In genomic region chr18:4233468-4233867, GRCh38 we compare ENCODE assay signal across 24 cellular contexts.
"Had no signal": no experiment of that assay in that cellular context is flagged by ENCODE, and none has a peak within 500 bp of the region (broad histone marks: within the 10 kb centered on the region; RNA-seq: fewer than 3 reads in every experiment).

No MANE protein-coding gene starts in this region.

- H3K4me1 Mint-ChIP-seq: activated naive CD8-positive, alpha-beta T cell treated with anti-CD3 and anti-CD28 coated beads, Interleukin-2, amount 10 ng/mL, durations not matched to agents 7 days and 5 days had no signal

- H3K27ac ChIP-seq: adrenal gland, SK-N-MC, WERI-Rb-1 had no signal

- H3K36me3 ChIP-seq: adrenal gland, WERI-Rb-1 had no signal

- H3K4me3 Mint-ChIP-seq: activated CD8-positive, alpha-beta T cell treated with anti-CD3 and anti-CD28 coated beads for 36 hours; activated naive CD8-positive, alpha-beta T cell treated with anti-CD3 and anti-CD28 coated beads, Interleukin-2, amount 10 ng/mL, durations not matched to agents 7 days and 5 days; activated T-cell treated with anti-CD3 and anti-CD28 coated beads, Interleukin-2, amount 50 U/mL, for 72 hours had no signal

- H3K4me3 ChIP-seq: adrenal gland, SK-N-MC had no signal

- H3K27ac Mint-ChIP-seq: activated CD8-positive, alpha-beta T cell treated with anti-CD3 and anti-CD28 coated beads for 36 hours; activated naive CD8-positive, alpha-beta T cell treated with anti-CD3 and anti-CD28 coated beads, Interleukin-2, amount 10 ng/mL, durations not matched to agents 7 days and 5 days; activated T-cell treated with anti-CD3 and anti-CD28 coated beads, Interleukin-2, amount 50 U/mL, for 72 hours had no signal

- H3K36me3 Mint-ChIP-seq: activated naive CD8-positive, alpha-beta T cell treated with anti-CD3 and anti-CD28 coated beads, Interleukin-2, amount 10 ng/mL, durations not matched to agents 7 days and 5 days had no signal

- H3K9me3 Mint-ChIP-seq: activated naive CD8-positive, alpha-beta T cell treated with anti-CD3 and anti-CD28 coated beads, Interleukin-2, amount 10 ng/mL, durations not matched to agents 7 days and 5 days had no signal

- FAIRE-seq: colon had no signal

- H3K4me1 ChIP-seq: adrenal gland had no signal

- H3K9me3 ChIP-seq: adrenal gland had no signal

- H3K27me3 Mint-ChIP-seq: activated CD8-positive, alpha-beta T cell treated with anti-CD3 and anti-CD28 coated beads for 36 hours; activated naive CD8-positive, alpha-beta T cell treated with anti-CD3 and anti-CD28 coated beads, Interleukin-2, amount 10 ng/mL, durations not matched to agents 7 days and 5 days had no signal

- DNase-seq: activated CD4-positive, alpha-beta T cell treated with anti-CD3 and anti-CD28 coated beads for 4 hours; activated CD8-positive, alpha-beta memory T cell treated with anti-CD3 and anti-CD28 coated beads, Interleukin-2, amount 50 U/mL, for 4 hours; activated CD8-positive, alpha-beta T cell treated with anti-CD3 and anti-CD28 coated beads for 36 hours; activated naive CD4-positive, alpha-beta T cell treated with anti-CD3 and anti-CD28 coated beads, Interleukin-2, amount 50 U/mL, for 16 hours; activated naive CD8-positive, alpha-beta T cell treated with anti-CD3 and anti-CD28 coated beads, Interleukin-2, amount 10 ng/mL, durations not matched to agents 7 days and 5 days; activated T-cell treated with anti-CD3 and anti-CD28 coated beads, Interleukin-2, amount 50 U/mL, for 72 hours; adrenal gland; anterior cingulate cortex; cerebellar nuclear complex; NCI-H1436 treated with DMSO at 0.1 percent for 48 hours; NCI-H187; NCI-H2081; NCI-H446; NCI-H524; NCI-H774; OCI-M1; RPMI8226; T-helper 1 cell; WERI-Rb-1 had no signal

- ATAC-seq: activated CD4-positive, CD25-positive, alpha-beta regulatory T cell treated with anti-CD3 and anti-CD28 coated beads, Interleukin-2, amount 50 U/mL, for 24 hours; activated CD8-positive, alpha-beta T cell treated with anti-CD3 and anti-CD28 coated beads for 36 hours; activated T-cell treated with anti-CD3 and anti-CD28 coated beads, Interleukin-2, amount 50 U/mL, for 72 hours; Panc1; Right ventricle myocardium inferior had no signal

- H3K27me3 ChIP-seq: adrenal gland had no signal
